24 cellular contexts compared by ENCODE assay signal in genomic region chr5:128002420-128002819, GRCh38.
"Had no signal": no experiment of that assay in that cellular context is flagged by ENCODE, and none has a peak within 500 bp of the region (broad histone marks: within the 10 kb centered on the region; RNA-seq: fewer than 3 reads in every experiment).

No MANE protein-coding gene starts in this region.

- H3K27ac ChIP-seq: left ventricle myocardium inferior, neural progenitor cell, testis, upper lobe of left lung, VCaP had no signal

- H3K9me3 Mint-ChIP-seq: activated CD4-positive, alpha-beta T cell treated with anti-CD3 and anti-CD28 coated beads, Interleukin-2, amount 10 ng/mL, durations not matched to agents 7 days and 5 days; activated CD8-positive, alpha-beta T cell treated with anti-CD3 and anti-CD28 coated beads for 36 hours; activated naive CD8-positive, alpha-beta T cell treated with anti-CD3 and anti-CD28 coated beads, Interleukin-2, amount 50 U/mL, for 24 hours; immature natural killer cell; naive thymus-derived CD8-positive, alpha-beta T cell; neural progenitor cell had no signal

- H3K4me1 ChIP-seq: testis, upper lobe of left lung had no signal

- H3K36me3 ChIP-seq: left ventricle myocardium inferior, neural progenitor cell, upper lobe of left lung had no signal

- H3K9me3 ChIP-seq: left ventricle myocardium inferior, testis, upper lobe of left lung had no signal

- DNase-seq: activated CD4-positive, alpha-beta T cell treated with anti-CD3 and anti-CD28 coated beads, Interleukin-2, amount 10 ng/mL, durations not matched to agents 7 days and 5 days; activated CD4-positive, CD25-positive, alpha-beta regulatory T cell treated with anti-CD3 and anti-CD28 coated beads, Interleukin-2, amount 50 U/mL, for 72 hours; activated CD8-positive, alpha-beta memory T cell treated with anti-CD3 and anti-CD28 coated beads, Interleukin-2, amount 10 ng/mL, durations not matched to agents 7 days and 5 days; activated CD8-positive, alpha-beta T cell treated with anti-CD3 and anti-CD28 coated beads for 36 hours; activated gamma-delta T cell; activated naive CD4-positive, alpha-beta T cell treated with anti-CD3 and anti-CD28 coated beads, Interleukin-2, amount 50 U/mL, for 16 hours; activated naive CD8-positive, alpha-beta T cell treated with anti-CD3 and anti-CD28 coated beads, Interleukin-2, amount 50 U/mL, for 24 hours; activated T-cell treated with anti-CD3 and anti-CD28 coated beads for 4 hours; aorta; cerebellar nuclear complex; cortex of kidney; foreskin melanocyte; immature natural killer cell; left ventricle myocardium inferior; naive thymus-derived CD8-positive, alpha-beta T cell; retina; stimulated activated CD4-positive, alpha-beta T cell treated with anti-CD3 and anti-CD28 coated beads, Interleukin-4, amount 100 ng/mL, for 1 hour; stimulated activated naive CD4-positive, alpha-beta T cell; testis; upper lobe of left lung had no signal

- H3K27ac Mint-ChIP-seq: activated CD4-positive, alpha-beta T cell treated with anti-CD3 and anti-CD28 coated beads, Interleukin-2, amount 10 ng/mL, durations not matched to agents 7 days and 5 days; activated CD8-positive, alpha-beta memory T cell treated with anti-CD3 and anti-CD28 coated beads, Interleukin-2, amount 10 ng/mL, durations not matched to agents 7 days and 5 days; activated CD8-positive, alpha-beta T cell treated with anti-CD3 and anti-CD28 coated beads for 36 hours; activated naive CD8-positive, alpha-beta T cell treated with anti-CD3 and anti-CD28 coated beads, Interleukin-2, amount 50 U/mL, for 24 hours; immature natural killer cell; mesothelial cell of epicardium; naive thymus-derived CD8-positive, alpha-beta T cell; neural progenitor cell; progenitor cell of endocrine pancreas had no signal

- ATAC-seq: activated CD8-positive, alpha-beta memory T cell treated with anti-CD3 and anti-CD28 coated beads, Interleukin-2, amount 10 ng/mL, durations not matched to agents 7 days and 5 days; activated CD8-positive, alpha-beta T cell treated with anti-CD3 and anti-CD28 coated beads for 36 hours; activated naive CD8-positive, alpha-beta T cell treated with anti-CD3 and anti-CD28 coated beads, Interleukin-2, amount 50 U/mL, for 24 hours; naive thymus-derived CD8-positive, alpha-beta T cell had no signal

- H2AFZ ChIP-seq: neural progenitor cell had no signal

- H3K27me3 Mint-ChIP-seq: activated CD4-positive, alpha-beta T cell treated with anti-CD3 and anti-CD28 coated beads, Interleukin-2, amount 10 ng/mL, durations not matched to agents 7 days and 5 days; activated CD8-positive, alpha-beta memory T cell treated with anti-CD3 and anti-CD28 coated beads, Interleukin-2, amount 10 ng/mL, durations not matched to agents 7 days and 5 days; activated CD8-positive, alpha-beta T cell treated with anti-CD3 and anti-CD28 coated beads for 36 hours; activated naive CD8-positive, alpha-beta T cell treated with anti-CD3 and anti-CD28 coated beads, Interleukin-2, amount 50 U/mL, for 24 hours; naive thymus-derived CD8-positive, alpha-beta T cell; progenitor cell of endocrine pancreas had no signal

- H3K36me3 Mint-ChIP-seq: activated CD8-positive, alpha-beta memory T cell treated with anti-CD3 and anti-CD28 coated beads, Interleukin-2, amount 10 ng/mL, durations not matched to agents 7 days and 5 days; neural progenitor cell had no signal

- H3K4me2 ChIP-seq: neural progenitor cell had no signal

- H3K4me1 Mint-ChIP-seq: activated CD4-positive, alpha-beta T cell treated with anti-CD3 and anti-CD28 coated beads, Interleukin-2, amount 10 ng/mL, durations not matched to agents 7 days and 5 days; activated CD8-positive, alpha-beta memory T cell treated with anti-CD3 and anti-CD28 coated beads, Interleukin-2, amount 10 ng/mL, durations not matched to agents 7 days and 5 days; activated naive CD8-positive, alpha-beta T cell treated with anti-CD3 and anti-CD28 coated beads, Interleukin-2, amount 50 U/mL, for 24 hours; immature natural killer cell had no signal

- H3K4me3 Mint-ChIP-seq: activated CD4-positive, alpha-beta T cell treated with anti-CD3 and anti-CD28 coated beads, Interleukin-2, amount 10 ng/mL, durations not matched to agents 7 days and 5 days; activated CD8-positive, alpha-beta memory T cell treated with anti-CD3 and anti-CD28 coated beads, Interleukin-2, amount 10 ng/mL, durations not matched to agents 7 days and 5 days; activated CD8-positive, alpha-beta T cell treated with anti-CD3 and anti-CD28 coated beads for 36 hours; activated naive CD8-positive, alpha-beta T cell treated with anti-CD3 and anti-CD28 coated beads, Interleukin-2, amount 50 U/mL, for 24 hours; immature natural killer cell; mesothelial cell of epicardium; naive thymus-derived CD8-positive, alpha-beta T cell; neural progenitor cell had no signal

- H3K27me3 ChIP-seq: neural progenitor cell, testis, upper lobe of left lung had no signal

- H3K4me3 ChIP-seq: left ventricle myocardium inferior, neural progenitor cell, testis, upper lobe of left lung had no signal
